30 cellular contexts compared by ENCODE assay signal in genomic region chr10:11867497-11867896, GRCh38.
"Had no signal": no experiment of that assay in that cellular context is flagged by ENCODE, and none has a peak within 500 bp of the region (broad histone marks: within the 10 kb centered on the region; RNA-seq: fewer than 3 reads in every experiment).

No MANE protein-coding gene starts in this region.

- H3K4me1 ChIP-seq: ascending aorta, body of pancreas had no signal

- DNase-seq: activated CD4-positive, alpha-beta memory T cell treated with anti-CD3 and anti-CD28 coated beads for 36 hours; activated CD4-positive, alpha-beta T cell treated with anti-CD3 and anti-CD28 coated beads, Interleukin-2, amount 10 ng/mL, durations not matched to agents 7 days and 5 days; activated CD4-positive, CD25-positive, alpha-beta regulatory T cell; activated CD8-positive, alpha-beta memory T cell treated with anti-CD3 and anti-CD28 coated beads for 24 hours; activated effector memory CD4-positive, alpha-beta T cell treated with anti-CD3 and anti-CD28 coated beads, Interleukin-2, amount 50 U/mL, for 16 hours; activated naive CD4-positive, alpha-beta T cell treated with Interleukin-2 at 50 U/mL for 16 hours; activated naive CD8-positive, alpha-beta T cell treated with anti-CD3 and anti-CD28 coated beads, Interleukin-2, amount 50 U/mL, for 24 hours; activated T-cell treated with anti-CD3 and anti-CD28 coated beads, Interleukin-2, amount 50 U/mL, for 4 hours; amniotic stem cell; body of pancreas; MG63; MV-4-11; NCI-H1092 treated with DMSO at 0.1 percent for 48 hours; NCI-H1417 treated with DMSO at 0.1 percent for 48 hours; NCI-H1694; NCI-H2029; NCI-H2107; NCI-H2171 treated with DMSO at 0.1 percent for 48 hours; NCI-H226; NCI-H526; NCI-H774; PC-9; T-cell; T-helper 2 cell; T1000 had no signal

- ATAC-seq: activated naive CD4-positive, alpha-beta T cell treated with anti-CD3 and anti-CD28 coated beads, Interleukin-2, amount 50 U/mL, for 72 hours; activated naive CD8-positive, alpha-beta T cell treated with anti-CD3 and anti-CD28 coated beads, Interleukin-2, amount 50 U/mL, for 24 hours; activated T-cell treated with anti-CD3 and anti-CD28 coated beads, Interleukin-2, amount 50 U/mL, for 4 hours; body of pancreas; Right ventricle myocardium inferior; T-cell had no signal

- H2AFZ ChIP-seq: PC-9 had no signal

- H3K27me3 ChIP-seq: ascending aorta, body of pancreas, MG63 had no signal

- H3K9me3 ChIP-seq: ascending aorta, body of pancreas, MG63 had no signal

- H3K4me3 Mint-ChIP-seq: activated CD4-positive, alpha-beta memory T cell treated with anti-CD3 and anti-CD28 coated beads for 36 hours; activated CD4-positive, alpha-beta T cell treated with anti-CD3 and anti-CD28 coated beads, Interleukin-2, amount 10 ng/mL, durations not matched to agents 7 days and 5 days; activated naive CD8-positive, alpha-beta T cell treated with anti-CD3 and anti-CD28 coated beads, Interleukin-2, amount 50 U/mL, for 24 hours; activated T-cell treated with anti-CD3 and anti-CD28 coated beads, Interleukin-2, amount 50 U/mL, for 4 hours; T-cell had no signal

- H3K36me3 ChIP-seq: ascending aorta, MG63 had no signal

- H3K9me3 Mint-ChIP-seq: activated CD4-positive, alpha-beta memory T cell treated with anti-CD3 and anti-CD28 coated beads for 36 hours; activated CD4-positive, alpha-beta T cell treated with anti-CD3 and anti-CD28 coated beads, Interleukin-2, amount 10 ng/mL, durations not matched to agents 7 days and 5 days; activated naive CD4-positive, alpha-beta T cell treated with anti-CD3 and anti-CD28 coated beads, Interleukin-2, amount 50 U/mL, for 72 hours; activated naive CD8-positive, alpha-beta T cell treated with anti-CD3 and anti-CD28 coated beads, Interleukin-2, amount 50 U/mL, for 24 hours; activated T-cell treated with anti-CD3 and anti-CD28 coated beads, Interleukin-2, amount 50 U/mL, for 4 hours; T-cell had no signal

- H3K4me3 ChIP-seq: ascending aorta, body of pancreas, MG63, PC-9, SK-N-MC had no signal

- H3K27ac ChIP-seq: ascending aorta, body of pancreas, KMS-11, SK-N-MC had no signal

- H3K4me2 ChIP-seq: KMS-11, PC-9 had no signal

- H3K36me3 Mint-ChIP-seq: activated CD4-positive, alpha-beta memory T cell treated with anti-CD3 and anti-CD28 coated beads for 36 hours; activated naive CD4-positive, alpha-beta T cell treated with anti-CD3 and anti-CD28 coated beads, Interleukin-2, amount 50 U/mL, for 72 hours; T-cell had no signal

- H3K27ac Mint-ChIP-seq: activated CD4-positive, alpha-beta memory T cell treated with anti-CD3 and anti-CD28 coated beads for 36 hours; activated CD4-positive, alpha-beta T cell treated with anti-CD3 and anti-CD28 coated beads, Interleukin-2, amount 10 ng/mL, durations not matched to agents 7 days and 5 days; activated naive CD4-positive, alpha-beta T cell treated with anti-CD3 and anti-CD28 coated beads, Interleukin-2, amount 50 U/mL, for 72 hours; activated naive CD8-positive, alpha-beta T cell treated with anti-CD3 and anti-CD28 coated beads, Interleukin-2, amount 50 U/mL, for 24 hours had no signal

- H3K27me3 Mint-ChIP-seq: T-cell had no signal
